Comparison of ENCODE assay signal across 9 cellular contexts in genomic region chr3:184562875-184563568, GRCh38. TPM values are rescaled to one million over a fixed set of nuclear protein-coding genes. Genes with fewer than 3 reads are reported as not detected.
DNase-seq lines count a peak whose midpoint lies in the region; ATAC-seq and TF ChIP-seq lines count a peak whose summit lies in the region.
"Had no signal": no experiment of that assay in that cellular context is flagged by ENCODE, and none has a peak within 500 bp of the region (broad histone marks: within the 10 kb centered on the region; RNA-seq: fewer than 3 reads in every experiment).

No MANE protein-coding gene starts in this region.

- DNase-seq in cardiac muscle cell (ENCODE audit: low read depth in 1 of 2, low spot score in 1 of 2) (peak in 1 of 2 donors; percentile 74), left ventricle myocardium superior (no peak), colonic mucosa (no peak), upper lobe of right lung (no peak)
- no peak for DNase-seq in stimulated activated effector memory CD8-positive, alpha-beta T cell treated with anti-CD3 and anti-CD28 coated beads, Interleukin-12 subunit alpha, Interleukin-12 subunit beta, amount 100 ng/mL, for 72 hours (ENCODE audit: low spot score in 2 of 2)
- DNase-seq: DND-41 had no signal

- no peak overlapping the region for H3K27ac Mint-ChIP-seq in stimulated activated effector memory CD8-positive, alpha-beta T cell treated with anti-CD3 and anti-CD28 coated beads, Interleukin-12 subunit alpha, Interleukin-12 subunit beta, amount 100 ng/mL, for 72 hours

- TF ChIP-seq CTCF in cardiac muscle cell (IDR thresholded peaks at IDR 0.05; ENCODE audit: low read depth, low read length): no peak
- TF ChIP-seq CTCF in colonic mucosa (IDR thresholded peaks at IDR 0.05): no peak
- no peak for TF ChIP-seq CTCF in upper lobe of right lung (IDR thresholded peaks at IDR 0.05)

- H3K36me3 Mint-ChIP-seq in stimulated activated effector memory CD8-positive, alpha-beta T cell treated with anti-CD3 and anti-CD28 coated beads, Interleukin-12 subunit alpha, Interleukin-12 subunit beta, amount 100 ng/mL, for 72 hours: no peaks in the 10 kb centered on the region

- H3K27me3 ChIP-seq in cardiac muscle cell (no peaks in the 10 kb centered on the region), colonic mucosa (no peaks in the 10 kb centered on the region), mucosa of rectum (ENCODE audit: control insufficient read depth in 2 of 2, insufficient read depth in 2 of 2, low read length in 2 of 2) (peaks cover 0 to 1% of the 10 kb centered on the region in 2 donors), upper lobe of right lung (no peaks in the 10 kb centered on the region)

- H3K4me1 ChIP-seq in cardiac muscle cell (ENCODE audit: low read depth): peaks cover 45% of the 10 kb centered on the region
- peaks cover 30% of the 10 kb centered on the region for H3K4me1 ChIP-seq in colonic mucosa
- peaks cover 62 to 70% of the 10 kb centered on the region in 2 donors for H3K4me1 ChIP-seq in mucosa of rectum (ENCODE audit: control insufficient read depth in 2 of 2, insufficient read depth in 2 of 2, low read length in 2 of 2)
- H3K4me1 ChIP-seq in upper lobe of right lung: peaks cover 46% of the 10 kb centered on the region

- H3K9ac ChIP-seq in colonic mucosa (ENCODE audit: low read depth in 2 of 2, low read length in 2 of 2): peak overlapping the region; percentile 77 to 83
- peak overlapping the region; percentile 65 to 66 for H3K9ac ChIP-seq in mucosa of rectum (ENCODE audit: low read depth in 1 of 2, low read length in 2 of 2)

- H3K4me3 ChIP-seq in cardiac muscle cell (peak overlapping the region; percentile 98), colonic mucosa (peak overlapping the region; percentile 78), mucosa of rectum (ENCODE audit: low read length in 2 of 2) (peak overlapping the region; percentile 70 to 75), upper lobe of right lung (peak overlapping the region; percentile 67)

- no peaks in the 10 kb centered on the region for H3K9me3 Mint-ChIP-seq in stimulated activated effector memory CD8-positive, alpha-beta T cell treated with anti-CD3 and anti-CD28 coated beads, Interleukin-12 subunit alpha, Interleukin-12 subunit beta, amount 100 ng/mL, for 72 hours

- H3K27ac ChIP-seq in cardiac muscle cell (peak overlapping the region; percentile 80), colonic mucosa (peak overlapping the region; percentile 36), mucosa of rectum (ENCODE audit: low read depth in 2 of 2, low read length in 2 of 2) (peak overlapping the region; percentile 35), upper lobe of right lung (peak overlapping the region; percentile 82)

- no peaks in the 10 kb centered on the region for H3K9me3 ChIP-seq in cardiac muscle cell (ENCODE audit: low read depth)
- H3K9me3 ChIP-seq in colonic mucosa: no peaks in the 10 kb centered on the region
- H3K9me3 ChIP-seq in mucosa of rectum (ENCODE audit: control insufficient read depth in 2 of 2, low read length in 2 of 2): no peaks in the 10 kb centered on the region
- H3K9me3 ChIP-seq in upper lobe of right lung: no peaks in the 10 kb centered on the region

- H3K36me3 ChIP-seq in cardiac muscle cell: no peaks in the 10 kb centered on the region
- no peaks in the 10 kb centered on the region for H3K36me3 ChIP-seq in colonic mucosa
- H3K36me3 ChIP-seq in mucosa of rectum (ENCODE audit: control insufficient read depth in 2 of 2, insufficient read depth in 2 of 2, low read length in 2 of 2): peaks cover 0 to 5% of the 10 kb centered on the region in 2 donors
- H3K36me3 ChIP-seq in upper lobe of right lung: no peaks in the 10 kb centered on the region

- ATAC-seq in left ventricle myocardium superior (no peak), upper lobe of right lung (no peak), GM21717 (IDR thresholded peaks at IDR 0.05; ENCODE audit: unreplicated experiment) (no peak), GM19324 (IDR thresholded peaks at IDR 0.05; ENCODE audit: low FRiP score, unreplicated experiment) (no peak)
- no peak for ATAC-seq in stimulated activated effector memory CD8-positive, alpha-beta T cell treated with anti-CD3 and anti-CD28 coated beads, Interleukin-12 subunit alpha, Interleukin-12 subunit beta, amount 100 ng/mL, for 72 hours

- intact Hi-C loops in left ventricle myocardium superior (cut with micrococcal nuclease) (no loop called here), colonic mucosa (cut with DNase I) (no loop called here), upper lobe of right lung (cut with DNase I) (no loop called here)

- H3K4me1 Mint-ChIP-seq in stimulated activated effector memory CD8-positive, alpha-beta T cell treated with anti-CD3 and anti-CD28 coated beads, Interleukin-12 subunit alpha, Interleukin-12 subunit beta, amount 100 ng/mL, for 72 hours: peaks cover 11% of the 10 kb centered on the region

- H3K4me3 Mint-ChIP-seq in stimulated activated effector memory CD8-positive, alpha-beta T cell treated with anti-CD3 and anti-CD28 coated beads, Interleukin-12 subunit alpha, Interleukin-12 subunit beta, amount 100 ng/mL, for 72 hours: no peak overlapping the region

RNA-seq across cellular contexts. Expression of gene EPHB3, which starts 1.4 kb away (rescaled TPM):
- total RNA-seq in cardiac muscle cell: 132 and 170 TPM in 2 replicates
- polyA plus RNA-seq in cardiac muscle cell: 142 and 206 TPM in 2 replicates
- 1.6 TPM for total RNA-seq in left ventricle myocardium superior
- total RNA-seq in colonic mucosa: 10 to 100 TPM; 40.1 to 64.2 TPM
- total RNA-seq in upper lobe of right lung: 7.8 TPM
